In the genomic region with DNA sequence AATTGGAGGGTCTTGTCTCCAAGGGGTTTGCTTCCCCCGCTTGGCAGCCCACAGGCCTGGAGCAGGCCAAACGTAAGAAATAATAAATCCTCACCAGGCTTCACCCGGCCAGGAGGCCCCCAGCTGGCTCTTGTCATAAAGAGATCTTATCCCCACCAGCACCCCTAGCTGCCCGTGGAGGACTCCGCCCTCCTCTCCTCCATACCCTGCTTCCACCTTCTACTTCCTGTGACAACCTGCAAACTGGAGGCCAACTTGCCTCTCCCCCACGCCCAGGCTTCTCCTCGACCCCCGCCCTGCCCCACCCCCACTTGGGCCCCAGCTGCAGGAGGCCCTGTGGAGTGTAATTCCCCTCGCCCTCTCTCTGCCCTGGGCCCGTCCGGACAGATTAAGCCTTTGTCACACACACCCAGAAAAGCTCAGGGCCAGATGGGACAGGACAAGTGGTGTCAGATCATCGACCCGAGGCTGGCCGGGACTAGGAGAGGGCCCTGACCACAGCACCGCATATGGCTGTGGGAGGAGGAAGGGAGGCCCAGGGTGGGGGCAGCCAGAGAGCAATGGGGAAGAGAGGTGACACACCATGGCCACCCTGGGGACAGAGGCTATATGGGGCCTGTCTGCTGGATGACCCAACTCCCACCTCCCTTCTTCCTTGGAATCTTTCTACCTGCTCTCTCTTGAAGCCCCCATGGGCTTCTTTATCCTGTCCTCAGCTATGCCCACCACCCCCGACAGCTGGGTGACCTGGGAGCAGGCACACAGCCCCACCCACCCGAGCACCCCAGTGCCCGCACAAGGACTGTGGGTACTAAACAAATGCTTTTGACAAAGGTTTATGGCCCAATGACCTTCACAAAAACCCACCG, we compare ENCODE assay signal across 9 cellular contexts. TPM values are rescaled to one million over a fixed set of nuclear protein-coding genes. Genes with fewer than 3 reads are reported as not detected.
DNase-seq lines count a peak whose midpoint lies in the region; ATAC-seq, FAIRE-seq and TF ChIP-seq lines count a peak whose summit lies in the region.
"Had no signal": no experiment of that assay in that cellular context is flagged by ENCODE, and none has a peak within 500 bp of the region (broad histone marks: within the 10 kb centered on the region; RNA-seq: fewer than 3 reads in every experiment).

No MANE protein-coding gene starts in this region.

- H3K4me2 ChIP-seq in H1 (ENCODE audit: insufficient read depth in 1 of 2, low read depth in 2 of 2, low read length in 2 of 2): no peak overlapping the region; a peak in 2 of 4 replicates

- no peaks in the 10 kb centered on the region for H3K9me3 Mint-ChIP-seq in T-cell
- no peaks in the 10 kb centered on the region for H3K9me3 Mint-ChIP-seq in stimulated activated memory B cell treated with anti-CD40 and anti-IgM and Interleukin-4, amounts not matched to agents 10 μg/mL and 1 μg/mL and 100 μg/mL, for 72 hours

- no peak overlapping the region for H2BK5ac ChIP-seq in H1 (ENCODE audit: low read depth, low read length)

- H3K23ac ChIP-seq in H1 (ENCODE audit: insufficient read length): no peak overlapping the region

- H4K5ac ChIP-seq in H1 (ENCODE audit: insufficient read length, low read depth, low read length): no peak overlapping the region

- WGBS in H1 (ENCODE audit: extremely low coverage in 1 of 2, insufficient coverage in 1 of 2, insufficient read length in 1 of 2, insufficient replicate concordance in 2 of 2, low coverage in 1 of 2, low lambda C conversion rate in 2 of 2, missing lambda C conversion rate in 1 of 2), 2 experiments: 72% methylated on average over 9 of the region's 19 CpGs; no CpG with 5 or more reads in 1 of the 2 experiments

- no peak overlapping the region for H3K4ac ChIP-seq in H1 (replicated peaks; ENCODE audit: insufficient read length, low read depth, low read length)

- H3K23me2 ChIP-seq in H1 (ENCODE audit: low read depth, low read length): peaks cover 9% of the 10 kb centered on the region; the same call in 1 of the 2 replicates

- H3K36me3 Mint-ChIP-seq in T-cell: no peaks in the 10 kb centered on the region
- H3K36me3 Mint-ChIP-seq in stimulated activated memory B cell treated with anti-CD40 and anti-IgM and Interleukin-4, amounts not matched to agents 10 μg/mL and 1 μg/mL and 100 μg/mL, for 72 hours: no peaks in the 10 kb centered on the region

- peaks cover 0 to 23% (median 11%) of the 10 kb centered on the region in 4 experiments; a peak in 6 of 7 replicates for H3K4me1 ChIP-seq in H1 (replicated peaks in 1 of 4; ENCODE audit: control insufficient read depth in 3 of 4, insufficient read depth in 4 of 4, low read length in 3 of 4)

- POLR2A ChIA-PET in T-cell (lab: Charles Lee) (interaction anchor here in 1 of 2 donors (0.6 kb wide), 1 partner anchor 13 kb away, joined by 5 read pairs; no protein-coding TSS in a partner anchor), H1 (lab: Charles Lee; ENCODE audit: partially characterized antibody) (no interaction called here)

- peak in 2 of 4 experiments; percentile 14 to 46 for ATAC-seq in T-cell (replicated peaks in 1 of 4)
- no peak for ATAC-seq in stimulated activated memory B cell treated with anti-CD40 and anti-IgM and Interleukin-4, amounts not matched to agents 10 μg/mL and 1 μg/mL and 100 μg/mL, for 72 hours
- no peak for ATAC-seq in HG03342 (IDR thresholded peaks at IDR 0.05; ENCODE audit: unreplicated experiment)
- ATAC-seq in GM19035 (IDR thresholded peaks at IDR 0.05; ENCODE audit: unreplicated experiment): no peak
- ATAC-seq in HG02970 (IDR thresholded peaks at IDR 0.05; ENCODE audit: low FRiP score, unreplicated experiment): no peak

- H3K27ac ChIP-seq in H1 (ENCODE audit: low read depth, low read length): no peak overlapping the region

- no peaks in the 10 kb centered on the region for H3K9me3 ChIP-seq in H1 (ENCODE audit: insufficient read depth in 2 of 2, low read depth in 1 of 2, low read length in 1 of 2)

- no peak overlapping the region for H4K8ac ChIP-seq in H1 (ENCODE audit: extremely low read depth, insufficient read depth, low read length)

- DNase-seq in activated T-cell treated with anti-CD3 and anti-CD28 coated beads, Interleukin-2, amount 50 U/mL, for 1 hour: peak; percentile 35
- DNase-seq in activated T-cell treated with anti-CD3 and anti-CD28 coated beads for 4 hours (no peak), T-cell (peak in 7 of 34 experiments; percentile 14 to 40 (median 32)), H1 (ENCODE audit: low read depth in 1 of 2, low spot score in 2 of 2) (no peak)
- DNase-seq: SHP77 had no signal

- H3K27me3 ChIP-seq in H1 (replicated peaks in 1 of 4; ENCODE audit: control insufficient read depth in 3 of 4, extremely low read depth in 1 of 4, insufficient read depth in 3 of 4, low read length in 3 of 4): peaks cover 3 to 19% (median 19%) of the 10 kb centered on the region in 4 experiments

- no peak for TF ChIP-seq RAD21 in H1 (IDR thresholded peaks at IDR 0.05 in 1 of 2, conservative IDR thresholded peaks at IDR 0.05 in 1 of 2; ENCODE audit: low read depth in 2 of 2, low read length in 2 of 2)

- no peak overlapping the region for H3K4me3 ChIP-seq in H1 (ENCODE audit: extremely low read depth in 1 of 4, insufficient read depth in 2 of 4, low read depth in 3 of 4, low read length in 4 of 4)

- H3K18ac ChIP-seq in H1 (ENCODE audit: extremely low read depth, low read length): no peak overlapping the region

- H3K27ac Mint-ChIP-seq in T-cell: peak overlapping the region; percentile 81 to 91
- H3K27ac Mint-ChIP-seq in stimulated activated memory B cell treated with anti-CD40 and anti-IgM and Interleukin-4, amounts not matched to agents 10 μg/mL and 1 μg/mL and 100 μg/mL, for 72 hours: peak overlapping the region; percentile 43

- no peak overlapping the region for H3K14ac ChIP-seq in H1 (ENCODE audit: insufficient read length)

- H3K4me3 Mint-ChIP-seq in T-cell: peak overlapping the region; percentile 75 to 79 (median 78)
- peak overlapping the region; percentile 70 for H3K4me3 Mint-ChIP-seq in stimulated activated memory B cell treated with anti-CD40 and anti-IgM and Interleukin-4, amounts not matched to agents 10 μg/mL and 1 μg/mL and 100 μg/mL, for 72 hours

- H4K20me1 ChIP-seq in H1 (replicated peaks in 1 of 2; ENCODE audit: control insufficient read depth in 1 of 2, insufficient read depth in 2 of 2, low read length in 2 of 2): no peaks in the 10 kb centered on the region

- peaks cover 2% of the 10 kb centered on the region; the same call in 1 of the 2 replicates for H3K79me1 ChIP-seq in H1 (ENCODE audit: low read depth, low read length)

- no peak overlapping the region for H3K9ac ChIP-seq in H1 (replicated peaks in 1 of 4; ENCODE audit: extremely low read depth in 1 of 4, low read depth in 3 of 4, low read length in 3 of 4)

- H2BK12ac ChIP-seq in H1 (ENCODE audit: low read depth, low read length): no peak overlapping the region

- 0 out of 2 replicates have a peak overlapping the region, but pooled peaks have one; percentile 24 for H2AK5ac ChIP-seq in H1 (ENCODE audit: low read depth, low read length)

- H2BK15ac ChIP-seq in H1 (ENCODE audit: low read length): 0 out of 2 replicates have a peak overlapping the region, but pooled peaks have one; percentile 46

- H4K91ac ChIP-seq in H1 (replicated peaks; ENCODE audit: insufficient read length, low read length): peak overlapping the region; percentile 27

- no peak for TF ChIP-seq EP300 in H1 (IDR thresholded peaks at IDR 0.05; ENCODE audit: borderline replicate concordance in 1 of 2, low read depth in 2 of 2, low read length in 2 of 2)

- no peaks in the 10 kb centered on the region for H3K79me2 ChIP-seq in H1 (ENCODE audit: control insufficient read depth in 1 of 2, insufficient read depth in 2 of 2, low read length in 2 of 2)

- peaks cover 0 to 4% of the 10 kb centered on the region in 2 donors for H3K27me3 Mint-ChIP-seq in T-cell
- H3K27me3 Mint-ChIP-seq in stimulated activated memory B cell treated with anti-CD40 and anti-IgM and Interleukin-4, amounts not matched to agents 10 μg/mL and 1 μg/mL and 100 μg/mL, for 72 hours: no peaks in the 10 kb centered on the region

- TF ChIP-seq CTCF in H1 (IDR thresholded peaks at IDR 0.05; ENCODE audit: control extremely low read depth in 1 of 3, insufficient read depth in 1 of 3, low read depth in 1 of 3, low read length in 3 of 3): no peak

- no peaks in the 10 kb centered on the region for H3K36me3 ChIP-seq in H1 (ENCODE audit: control insufficient read depth in 2 of 4, insufficient read depth in 4 of 4, low read length in 3 of 4)

- H2BK120ac ChIP-seq in H1 (replicated peaks; ENCODE audit: low read depth, low read length): no peak overlapping the region

- CTCF ChIA-PET in T-cell (lab: Charles Lee): interaction anchor here in 1 of 2 donors (0.5 kb wide), 1 partner anchor 238 kb away, joined by 5 read pairs; a partner anchor contains a TSS
- CTCF ChIA-PET in H1 (lab: Charles Lee; ENCODE audit: partially characterized antibody): interaction anchor here (0.6 to 2.0 kb wide), 7 partner anchors 12 to 70 kb away, joined by 3 to 7 read pairs (median 4); no protein-coding TSS in a partner anchor

- no peak for FAIRE-seq in H1 (lab: Jason Lieb, UNC)

- H3K4me1 Mint-ChIP-seq in T-cell: peaks cover 25 to 49% (median 49%) of the 10 kb centered on the region in 3 donors
- peaks cover 43% of the 10 kb centered on the region for H3K4me1 Mint-ChIP-seq in stimulated activated memory B cell treated with anti-CD40 and anti-IgM and Interleukin-4, amounts not matched to agents 10 μg/mL and 1 μg/mL and 100 μg/mL, for 72 hours

- H2BK20ac ChIP-seq in H1 (ENCODE audit: low read length): no peak overlapping the region

- H3K56ac ChIP-seq in H1 (replicated peaks; ENCODE audit: insufficient read length, low read depth, low read length): no peak overlapping the region

- no peak for TF ChIP-seq POLR2A in H1 (IDR thresholded peaks at IDR 0.05; ENCODE audit: control extremely low read depth in 1 of 2, low read depth in 2 of 2, low read length in 2 of 2)

- H2AFZ ChIP-seq in H1 (ENCODE audit: low read length): no peak overlapping the region

RNA-seq across cellular contexts. Expression of a gene that starts 3.9 kb away (rescaled TPM):
- total RNA-seq in T-cell: 10 to 100 TPM; 63.5 to 88.8 (median 74.4) TPM
- 23.5 and 23.7 TPM in 2 replicates for total RNA-seq in H1 (2021; fragmentation: NEBNext Ultra II Directional; extraction: Animal tissue kit (Norgen Biotek cat#: 25700))
- 15.3 and 24.9 TPM in 2 replicates for polyA plus RNA-seq in H1 (2011; rRNA removed)
- polyA plus RNA-seq in H1 (2011; cell fraction: cytosol; rRNA removed): 11.7 TPM
- polyA plus RNA-seq in H1 (2011; cell fraction: nucleus; rRNA removed): 37.7 TPM
- 18.6 to 23.1 TPM (median 21.2 TPM) in 4 replicates for polyA plus RNA-seq in H1 (2012, experiment 1 of 2)
- 15.5 TPM for polyA plus RNA-seq in H1 (2012, experiment 2 of 2)
- 16.7 TPM for polyA plus RNA-seq in H1 (2013, experiment 1 of 2)
- polyA plus RNA-seq in H1 (2013, experiment 2 of 2): 18.6 TPM
- polyA minus RNA-seq in H1 (2011; rRNA and poly(A)+ RNA removed): 8.1 and 8.9 TPM in 2 replicates
- polyA minus RNA-seq in H1 (2011; cell fraction: cytosol; rRNA and poly(A)+ RNA removed): 14.1 TPM
- 14.4 TPM for polyA minus RNA-seq in H1 (2011; cell fraction: nucleus; rRNA and poly(A)+ RNA removed)
